7 cellular contexts compared by ENCODE assay signal in genomic region chr1:93874025-93874651, GRCh38. TPM values are rescaled to one million over a fixed set of nuclear protein-coding genes. Genes with fewer than 3 reads are reported as not detected.
DNase-seq lines count a peak whose midpoint lies in the region; ATAC-seq and TF ChIP-seq lines count a peak whose summit lies in the region.

No MANE protein-coding gene starts in this region.

- H3K27me3 Mint-ChIP-seq in immature natural killer cell (ENCODE audit: low read depth in 3 of 3), result peaks cover 8 to 13% (median 11%) of the 10 kb centered on the region in 3 donors

- no peaks in the 10 kb centered on the region for H3K9me3 Mint-ChIP-seq in immature natural killer cell

- no peak overlapping the region for H3K4me3 ChIP-seq in DOHH2 (ENCODE audit: low read length)
- H3K4me3 ChIP-seq in WERI-Rb-1 (ENCODE audit: low read depth, low read length), result no peak overlapping the region

- no peaks in the 10 kb centered on the region for H3K9me2 ChIP-seq in DOHH2 (replicated peaks; ENCODE audit: control insufficient read depth, low read length)

- H3K27me3 ChIP-seq in DOHH2 (ENCODE audit: control insufficient read depth, low read length) (no peaks in the 10 kb centered on the region), WERI-Rb-1 (ENCODE audit: insufficient read depth, low read depth, severe bottlenecking) (no peaks in the 10 kb centered on the region)

- H3K36me3 Mint-ChIP-seq in immature natural killer cell, result peaks cover 44 to 63% (median 46%) of the 10 kb centered on the region in 3 donors

- H3K27ac ChIP-seq in DOHH2 (ENCODE audit: low read depth, low read length), result no peak overlapping the region
- H3K27ac ChIP-seq in WERI-Rb-1, result no peak overlapping the region

- peaks cover 30 to 51% of the 10 kb centered on the region in 2 donors for H3K4me1 Mint-ChIP-seq in immature natural killer cell

- peaks cover 54% of the 10 kb centered on the region for H3K79me2 ChIP-seq in DOHH2 (ENCODE audit: control insufficient read depth, low read length)

- peak overlapping the region; percentile 8 to 90 (median 50) for H3K27ac Mint-ChIP-seq in immature natural killer cell

- peaks cover 24% of the 10 kb centered on the region for H3K4me1 ChIP-seq in DOHH2 (ENCODE audit: control insufficient read depth, low read length)

- peaks cover 12% of the 10 kb centered on the region; the same call in 1 of the 2 replicates for H4K20me1 ChIP-seq in DOHH2 (ENCODE audit: control insufficient read depth, insufficient read depth, low read depth, low read length)

- ATAC-seq in HG02884 (IDR thresholded peaks at IDR 0.05; ENCODE audit: unreplicated experiment), result no peak
- no peak for ATAC-seq in HG02642 (IDR thresholded peaks at IDR 0.05; ENCODE audit: poor library complexity, unreplicated experiment)

- TF ChIP-seq CTCF in DOHH2 (IDR thresholded peaks at IDR 0.05; ENCODE audit: low read depth, low read length, poor library complexity, severe bottlenecking), result peak; percentile 66
- TF ChIP-seq CTCF in WERI-Rb-1 (IDR thresholded peaks at IDR 0.05; ENCODE audit: low read depth, low read length), result peak; percentile 68

- H3F3A ChIP-seq in DOHH2 (ENCODE audit: control insufficient read depth, insufficient read depth), result peaks cover 9% of the 10 kb centered on the region; the same call in 1 of the 2 replicates

- no peaks in the 10 kb centered on the region for H3K9me3 ChIP-seq in DOHH2 (ENCODE audit: control insufficient read depth, insufficient read depth, low read length)
- no peaks in the 10 kb centered on the region for H3K9me3 ChIP-seq in WERI-Rb-1 (ENCODE audit: severe bottlenecking)

- no peak overlapping the region for H3K4me3 Mint-ChIP-seq in immature natural killer cell

- H3K36me3 ChIP-seq in DOHH2 (ENCODE audit: control insufficient read depth, low read length) (peaks cover 93% of the 10 kb centered on the region), WERI-Rb-1 (peaks cover 80% of the 10 kb centered on the region)

- peak; percentile 31 for DNase-seq in HS-5 (ENCODE audit: low read depth)
- peak; percentile 12 for DNase-seq in WERI-Rb-1
- DNase-seq in immature natural killer cell, result peak; percentile 16 to 49 (median 33)
- no peak for DNase-seq in KG1 (lab: John Stamatoyannopoulos, UW)

- no peak overlapping the region for H3K4me2 ChIP-seq in DOHH2 (ENCODE audit: low read length)

RNA-seq across cellular contexts. Expression of gene DNTTIP2, which starts 4.9 kb away (rescaled TPM):
- 10 to 100 TPM; 73.8 to 95.4 (median 74.0) TPM for polyA plus RNA-seq in immature natural killer cell

RNA-seq across cellular contexts. Expression of gene GCLM, which starts 35.1 kb away (rescaled TPM):
- 10 to 100 TPM; 14.7 to 30.6 (median 20.9) TPM for polyA plus RNA-seq in immature natural killer cell
